9 cellular contexts compared by ENCODE assay signal in genomic region chr11:32420937-32421532, GRCh38. TPM values are rescaled to one million over a fixed set of nuclear protein-coding genes. Genes with fewer than 3 reads are reported as not detected.
DNase-seq lines count a peak whose midpoint lies in the region; ATAC-seq lines count a peak whose summit lies in the region.
"Had no signal": no experiment of that assay in that cellular context is flagged by ENCODE, and none has a peak within 500 bp of the region (broad histone marks: within the 10 kb centered on the region; RNA-seq: fewer than 3 reads in every experiment).

No MANE protein-coding gene starts in this region.

- H3K36me3 Mint-ChIP-seq in stimulated activated naive CD8-positive, alpha-beta T cell treated with anti-CD3 and anti-CD28 coated beads, Interleukin-15, Interleukin-2, amounts not matched to agents 100 ng/mL and 50 ng/mL, for 24 hours (ENCODE audit: low read depth) = no peaks in the 10 kb centered on the region

- H3K9me3 ChIP-seq in MG63 = no peaks in the 10 kb centered on the region

- ATAC-seq in GM19452 (IDR thresholded peaks at IDR 0.05; ENCODE audit: unreplicated experiment) (peak; percentile 89), HG03439 (IDR thresholded peaks at IDR 0.05; ENCODE audit: unreplicated experiment) (peak; percentile 77)

- H3K9me3 Mint-ChIP-seq in stimulated activated naive CD8-positive, alpha-beta T cell treated with anti-CD3 and anti-CD28 coated beads, Interleukin-15, Interleukin-2, amounts not matched to agents 100 ng/mL and 50 ng/mL, for 24 hours = no peaks in the 10 kb centered on the region

- H3K27me3 Mint-ChIP-seq in stimulated activated naive CD8-positive, alpha-beta T cell treated with anti-CD3 and anti-CD28 coated beads, Interleukin-15, Interleukin-2, amounts not matched to agents 100 ng/mL and 50 ng/mL, for 24 hours = peaks cover 49% of the 10 kb centered on the region

- no peaks in the 10 kb centered on the region for H3K36me3 ChIP-seq in MG63
- H3K36me3 ChIP-seq: cardiac muscle cell had no signal

- no peaks in the 10 kb centered on the region; the same call in 1 of the 2 replicates for H3K27me3 ChIP-seq in MG63

- DNase-seq in Daoy (ENCODE audit: low read depth) (peak; percentile 83), T-helper 22 cell (ENCODE audit: low read depth) (peak; percentile 48), NCI-H2227 treated with DMSO at 0.1 percent for 48 hours (lab: John Stamatoyannopoulos, UW) (no peak), NCI-H510A treated with DMSO at 0.1 percent for 48 hours (lab: John Stamatoyannopoulos, UW) (no peak), MG63 (no peak)

- no peak overlapping the region for H3K4me3 ChIP-seq in MG63
- H3K4me3 ChIP-seq: cardiac muscle cell had no signal

- H3K4me1 Mint-ChIP-seq in stimulated activated naive CD8-positive, alpha-beta T cell treated with anti-CD3 and anti-CD28 coated beads, Interleukin-15, Interleukin-2, amounts not matched to agents 100 ng/mL and 50 ng/mL, for 24 hours (ENCODE audit: low read depth) = peaks cover 15% of the 10 kb centered on the region

- H3K4me3 Mint-ChIP-seq in stimulated activated naive CD8-positive, alpha-beta T cell treated with anti-CD3 and anti-CD28 coated beads, Interleukin-15, Interleukin-2, amounts not matched to agents 100 ng/mL and 50 ng/mL, for 24 hours = peak overlapping the region; percentile 13

- H3K27ac Mint-ChIP-seq in stimulated activated naive CD8-positive, alpha-beta T cell treated with anti-CD3 and anti-CD28 coated beads, Interleukin-15, Interleukin-2, amounts not matched to agents 100 ng/mL and 50 ng/mL, for 24 hours = no peak overlapping the region

RNA-seq across cellular contexts. Expression of gene WT1, which starts 14.3 kb away (rescaled TPM):
- 8.0 and 10.7 TPM in 2 replicates for total RNA-seq in Daoy (2014; rRNA removed; shearing (Covaris generic))
- total RNA-seq in MG63 (2014; rRNA removed; shearing (Covaris generic); ENCODE audit: low replicate concordance) = 0.10 TPM in 1 of 2 replicates, not detected in the other

Comparison
In these comparisons a context has a peak if more than half of its experiments do, and no peak if none do; other contexts are left out.
1. DNase-seq: peak in Daoy (single experiment) and T-helper 22 cell (single experiment); none in NCI-H2227 treated with DMSO at 0.1 percent for 48 hours (single experiment), NCI-H510A treated with DMSO at 0.1 percent for 48 hours (single experiment) and MG63 (single experiment).